ENCODE assay signal across 22 cellular contexts in the genomic region with DNA sequence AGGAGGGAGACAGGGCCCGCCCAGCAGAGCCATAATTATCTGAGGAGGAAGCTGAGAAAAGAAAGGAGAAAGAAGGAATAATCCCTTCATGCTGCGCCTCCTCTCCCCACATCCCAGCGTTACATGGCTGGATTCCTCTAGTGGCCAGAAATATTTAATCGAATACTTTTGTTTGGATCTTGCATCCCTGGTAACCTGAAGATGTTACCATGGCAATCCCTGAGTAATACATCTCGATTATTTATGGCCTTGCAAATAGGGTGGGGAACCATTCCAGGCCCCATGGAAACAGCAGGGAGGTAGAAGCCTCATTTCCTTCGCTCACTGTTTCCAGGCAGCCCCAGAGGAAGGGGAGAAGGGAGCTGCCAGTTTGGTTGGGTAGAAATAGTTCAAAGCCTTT.
DNase-seq lines count a peak whose midpoint lies in the region; ATAC-seq and TF ChIP-seq lines count a peak whose summit lies in the region.
"Had no signal": no experiment of that assay in that cellular context is flagged by ENCODE, and none has a peak within 500 bp of the region (broad histone marks: within the 10 kb centered on the region; RNA-seq: fewer than 3 reads in every experiment).

No MANE protein-coding gene starts in this region.

- H3K36me3 Mint-ChIP-seq in endodermal cell (ENCODE audit: low read depth), result peaks cover 3% of the 10 kb centered on the region
- H3K36me3 Mint-ChIP-seq: activated naive CD4-positive, alpha-beta T cell treated with anti-CD3 and anti-CD28 coated beads, Interleukin-2, amount 50 U/mL, for 72 hours; naive B cell; stimulated activated effector memory CD8-positive, alpha-beta T cell treated with anti-CD3 and anti-CD28 coated beads, Interleukin-12 subunit alpha, Interleukin-12 subunit beta, amount 100 ng/mL, for 72 hours had no signal

- H3K27me3 Mint-ChIP-seq in endodermal cell (ENCODE audit: insufficient read depth), result peaks cover 12% of the 10 kb centered on the region

- H3K27ac ChIP-seq in endodermal cell (ENCODE audit: low read depth, low read length) (peak overlapping the region; percentile 94), rectal smooth muscle tissue (ENCODE audit: low read depth, low read length) (peak overlapping the region; percentile 61)
- H3K27ac ChIP-seq: 22Rv1; BLaER1 treated with 17β-estradiol and CSF1 and Interleukin-3, amounts not matched to agents 10 nM and 100 nM; Peyer's patch; psoas muscle; spleen; upper lobe of left lung had no signal

- H3K36me3 ChIP-seq in endodermal cell (ENCODE audit: control insufficient read depth, insufficient read depth, low read length) (no peaks in the 10 kb centered on the region), rectal smooth muscle tissue (ENCODE audit: control insufficient read depth, insufficient read depth, low read length) (no peaks in the 10 kb centered on the region)
- H3K36me3 ChIP-seq: BLaER1 treated with 17β-estradiol and CSF1 and Interleukin-3, amounts not matched to agents 10 nM and 100 nM; Peyer's patch; spleen; upper lobe of left lung had no signal

- DNase-seq in DMS53 (lab: John Stamatoyannopoulos, UW) (peak; percentile 49), DMS53 treated with DMSO at 0.1 percent for 48 hours (lab: John Stamatoyannopoulos, UW; ENCODE audit: unreplicated experiment) (no peak), NCI-H2227 (lab: John Stamatoyannopoulos, UW; ENCODE audit: unreplicated experiment) (peak; percentile 67), endodermal cell (peak; percentile 64), GF-D8 (lab: John Stamatoyannopoulos, UW) (no peak)
- no peak for DNase-seq in activated CD4-positive, CD25-positive, alpha-beta regulatory T cell treated with anti-CD3 and anti-CD28 coated beads, Interleukin-2, amount 50 U/mL, for 72 hours
- DNase-seq: activated CD4-positive, alpha-beta T cell treated with anti-CD3 and anti-CD28 coated beads, Interleukin-2, amount 50 U/mL, for 4 hours; activated T-cell treated with anti-CD3 and anti-CD28 coated beads, Interleukin-2, amount 50 U/mL, for 24 hours; foreskin fibroblast; naive B cell; NCI-H1092 treated with DMSO at 0.1 percent for 48 hours; Peyer's patch; psoas muscle; spleen; upper lobe of left lung had no signal

- TF ChIP-seq CTCF in endodermal cell (conservative IDR thresholded peaks at IDR 0.05), result peak; percentile 18

- peaks cover 6% of the 10 kb centered on the region for H3K9me3 Mint-ChIP-seq in endodermal cell
- H3K9me3 Mint-ChIP-seq: activated naive CD4-positive, alpha-beta T cell treated with anti-CD3 and anti-CD28 coated beads, Interleukin-2, amount 50 U/mL, for 72 hours; activated T-cell treated with anti-CD3 and anti-CD28 coated beads, Interleukin-2, amount 50 U/mL, for 24 hours; central memory CD8-positive, alpha-beta T cell; stimulated activated effector memory CD8-positive, alpha-beta T cell treated with anti-CD3 and anti-CD28 coated beads, Interleukin-12 subunit alpha, Interleukin-12 subunit beta, amount 100 ng/mL, for 72 hours had no signal

- H3K27me3 ChIP-seq in endodermal cell (ENCODE audit: control insufficient read depth, insufficient read depth, low read length, poor library complexity, severe bottlenecking), result peaks cover under 1% of the 10 kb centered on the region
- H3K27me3 ChIP-seq in rectal smooth muscle tissue (ENCODE audit: control insufficient read depth, insufficient read depth, low read length), result no peaks in the 10 kb centered on the region
- H3K27me3 ChIP-seq: BLaER1 treated with 17β-estradiol and CSF1 and Interleukin-3, amounts not matched to agents 10 nM and 100 nM; Peyer's patch; upper lobe of left lung had no signal

- peaks cover 5% of the 10 kb centered on the region for H3K9me3 ChIP-seq in endodermal cell (ENCODE audit: control insufficient read depth, low read length)
- H3K9me3 ChIP-seq: BLaER1 treated with 17β-estradiol and CSF1 and Interleukin-3, amounts not matched to agents 10 nM and 100 nM; Peyer's patch; psoas muscle; spleen; upper lobe of left lung had no signal

- H3K4me3 ChIP-seq in endodermal cell (ENCODE audit: low read length) (no peak overlapping the region), rectal smooth muscle tissue (ENCODE audit: low read length) (no peak overlapping the region)
- H3K4me3 ChIP-seq: BLaER1 treated with 17β-estradiol and CSF1 and Interleukin-3, amounts not matched to agents 10 nM and 100 nM; Peyer's patch; psoas muscle; spleen; upper lobe of left lung had no signal

- H3K9ac ChIP-seq in endodermal cell (ENCODE audit: extremely low read depth, low read length, poor library complexity, severe bottlenecking) (no peak overlapping the region), rectal smooth muscle tissue (ENCODE audit: low read length) (no peak overlapping the region)
- H3K9ac ChIP-seq: BLaER1 treated with 17β-estradiol and CSF1 and Interleukin-3, amounts not matched to agents 10 nM and 100 nM had no signal

- H3K4me1 Mint-ChIP-seq in endodermal cell, result peaks cover 38% of the 10 kb centered on the region
- H3K4me1 Mint-ChIP-seq: central memory CD8-positive, alpha-beta T cell; stimulated activated effector memory CD8-positive, alpha-beta T cell treated with anti-CD3 and anti-CD28 coated beads, Interleukin-12 subunit alpha, Interleukin-12 subunit beta, amount 100 ng/mL, for 72 hours had no signal

- WGBS in endodermal cell (ENCODE audit: insufficient coverage in 1 of 2, insufficient read length in 1 of 2), 2 experiments, result 73 to 85% methylated on average over 2 to 6 of the region's 6 CpGs

- no peak overlapping the region for H3K4me3 Mint-ChIP-seq in endodermal cell
- H3K4me3 Mint-ChIP-seq: activated T-cell treated with anti-CD3 and anti-CD28 coated beads, Interleukin-2, amount 50 U/mL, for 24 hours; central memory CD8-positive, alpha-beta T cell; naive B cell; stimulated activated effector memory CD8-positive, alpha-beta T cell treated with anti-CD3 and anti-CD28 coated beads, Interleukin-12 subunit alpha, Interleukin-12 subunit beta, amount 100 ng/mL, for 72 hours had no signal

- H3K27ac Mint-ChIP-seq in endodermal cell, result no peak overlapping the region
- H3K27ac Mint-ChIP-seq: activated naive CD4-positive, alpha-beta T cell treated with anti-CD3 and anti-CD28 coated beads, Interleukin-2, amount 50 U/mL, for 72 hours; activated T-cell treated with anti-CD3 and anti-CD28 coated beads, Interleukin-2, amount 50 U/mL, for 24 hours; stimulated activated effector memory CD8-positive, alpha-beta T cell treated with anti-CD3 and anti-CD28 coated beads, Interleukin-12 subunit alpha, Interleukin-12 subunit beta, amount 100 ng/mL, for 72 hours had no signal

- H3K4me1 ChIP-seq in endodermal cell (ENCODE audit: control insufficient read depth, insufficient read depth, low read length), result no peaks in the 10 kb centered on the region
- H3K4me1 ChIP-seq in rectal smooth muscle tissue (ENCODE audit: control insufficient read depth, insufficient read depth, low read length), result peaks cover 14% of the 10 kb centered on the region
- H3K4me1 ChIP-seq: BLaER1 treated with 17β-estradiol and CSF1 and Interleukin-3, amounts not matched to agents 10 nM and 100 nM; Peyer's patch; psoas muscle; spleen; upper lobe of left lung had no signal

- no peak for ATAC-seq in GM21619 (IDR thresholded peaks at IDR 0.05; ENCODE audit: unreplicated experiment)
- ATAC-seq: activated naive CD4-positive, alpha-beta T cell treated with anti-CD3 and anti-CD28 coated beads, Interleukin-2, amount 50 U/mL, for 72 hours; psoas muscle; stimulated activated effector memory CD8-positive, alpha-beta T cell treated with anti-CD3 and anti-CD28 coated beads, Interleukin-12 subunit alpha, Interleukin-12 subunit beta, amount 100 ng/mL, for 72 hours had no signal

Comparison
In these comparisons a context has a peak if more than half of its experiments do, and no peak if none do; other contexts are left out.
1. DNase-seq: peak in DMS53 (single experiment), NCI-H2227 (single experiment) and endodermal cell (single experiment); none in DMS53 treated with DMSO at 0.1 percent for 48 hours (single experiment), GF-D8 (single experiment) and activated CD4-positive, CD25-positive, alpha-beta regulatory T cell treated with anti-CD3 and anti-CD28 coated beads, Interleukin-2, amount 50 U/mL, for 72 hours (single experiment).